9 cellular contexts compared by ENCODE assay signal in the genomic region with DNA sequence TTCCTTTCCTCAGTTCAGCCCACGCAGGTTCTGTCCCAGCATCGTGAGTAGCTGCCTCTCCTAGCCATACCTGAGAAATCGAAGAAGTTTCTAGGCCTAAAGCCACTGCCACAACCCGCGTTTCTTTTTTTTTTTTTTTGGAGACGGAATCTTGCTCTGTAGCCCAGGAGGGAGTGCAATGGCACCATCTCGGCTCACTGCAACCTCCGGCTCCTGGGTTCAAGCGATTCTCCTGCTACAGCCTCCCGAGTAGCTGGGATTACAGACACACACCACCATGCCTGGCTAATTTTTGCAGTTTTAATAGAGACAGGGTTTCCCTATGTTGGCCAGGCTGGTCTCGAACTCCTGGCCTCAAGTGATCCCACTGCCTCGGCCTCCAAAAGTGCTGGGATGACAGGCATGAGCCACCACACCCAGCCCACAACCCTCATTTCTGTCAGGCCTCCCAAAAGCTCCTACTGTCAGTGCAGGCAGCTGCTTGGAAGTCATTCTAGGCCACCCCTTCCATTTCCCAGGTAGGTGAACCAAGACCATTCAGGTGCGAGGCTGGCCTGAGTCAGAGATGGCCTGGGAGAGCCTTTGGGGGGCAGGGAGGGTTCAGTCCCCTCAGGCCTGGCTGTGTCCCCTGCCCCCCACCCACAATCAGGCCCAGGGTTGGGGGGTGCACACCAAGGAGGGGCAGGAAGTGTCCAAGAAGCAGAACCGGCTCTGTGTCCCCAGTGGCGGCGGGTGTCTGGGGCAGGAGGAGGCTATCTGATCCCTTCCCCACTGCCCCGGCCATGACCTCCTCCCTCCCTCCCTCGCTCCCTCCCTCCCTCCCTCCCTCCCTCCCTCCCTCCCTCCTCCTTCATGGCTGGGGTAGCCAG. TPM values are rescaled to one million over a fixed set of nuclear protein-coding genes. Genes with fewer than 3 reads are reported as not detected.
DNase-seq lines count a peak whose midpoint lies in the region; ATAC-seq and TF ChIP-seq lines count a peak whose summit lies in the region.
"Had no signal": no experiment of that assay in that cellular context is flagged by ENCODE, and none has a peak within 500 bp of the region (broad histone marks: within the 10 kb centered on the region; RNA-seq: fewer than 3 reads in every experiment).

No MANE protein-coding gene starts in this region.

- TF ChIP-seq CTCF in colonic mucosa (IDR thresholded peaks at IDR 0.05) (no peak), neural crest cell (conservative IDR thresholded peaks at IDR 0.05) (no peak), gastroesophageal sphincter (IDR thresholded peaks at IDR 0.05) (no peak)

- 81 to 84% methylated on average over 6 to 10 of the region's 18 CpGs for WGBS in gastroesophageal sphincter (ENCODE audit: low coverage in 1 of 2), 2 donors

- H3K36me3 ChIP-seq in CD4-positive, alpha-beta memory T cell (ENCODE audit: insufficient read depth, low read length), result no peaks in the 10 kb centered on the region
- H3K36me3 ChIP-seq in colonic mucosa, result no peaks in the 10 kb centered on the region
- no peaks in the 10 kb centered on the region for H3K36me3 ChIP-seq in gastroesophageal sphincter

- peak overlapping the region; percentile 87 to 98 (median 94) for H3K4me3 Mint-ChIP-seq in CD4-positive, alpha-beta memory T cell
- peak overlapping the region; percentile 83 for H3K4me3 Mint-ChIP-seq in neural crest cell

- H3K4me1 ChIP-seq in CD4-positive, alpha-beta memory T cell (ENCODE audit: insufficient read depth, low read length), result peaks cover 91% of the 10 kb centered on the region
- peaks cover 4% of the 10 kb centered on the region for H3K4me1 ChIP-seq in colonic mucosa
- peaks cover 0 to 43% (median 10%) of the 10 kb centered on the region in 3 donors for H3K4me1 ChIP-seq in gastroesophageal sphincter

- peaks cover 0 to 8% of the 10 kb centered on the region in 2 donors for H3K36me3 Mint-ChIP-seq in CD4-positive, alpha-beta memory T cell
- H3K36me3 Mint-ChIP-seq in neural crest cell (ENCODE audit: low read depth), result no peaks in the 10 kb centered on the region

- DNase-seq in CD4-positive, alpha-beta memory T cell, result no peak
- peak; percentile 54 for DNase-seq in NCI-H69 (lab: John Stamatoyannopoulos, UW)
- DNase-seq in colonic mucosa, result no peak
- no peak for DNase-seq in neural crest cell (ENCODE audit: low read depth, low spot score)
- DNase-seq in posterior vena cava (ENCODE audit: low spot score), result no peak
- no peak for DNase-seq in LoVo (ENCODE audit: low spot score)
- DNase-seq: GOT3 had no signal

- peaks cover 60 to 93% (median 78%) of the 10 kb centered on the region in 4 donors for H3K4me1 Mint-ChIP-seq in CD4-positive, alpha-beta memory T cell
- H3K4me1 Mint-ChIP-seq in neural crest cell, result peaks cover 64% of the 10 kb centered on the region

- peak overlapping the region; percentile 97 to 99 (median 99) for H3K27ac Mint-ChIP-seq in CD4-positive, alpha-beta memory T cell
- no peak overlapping the region for H3K27ac Mint-ChIP-seq in neural crest cell (ENCODE audit: unreplicated experiment)

- CTCF ChIA-PET in CD4-positive, alpha-beta memory T cell (lab: Charles Lee; ENCODE audit: partially characterized antibody), result interaction anchor here (0.6 to 13.8 kb wide), 6 partner anchors 12 to 115 kb away, joined by 3 to 430 read pairs (median 4); no protein-coding TSS in a partner anchor

- H3K9ac ChIP-seq in colonic mucosa (ENCODE audit: low read depth in 2 of 2, low read length in 2 of 2), result peak overlapping the region; percentile 60 to 71

- H3K27me3 Mint-ChIP-seq in CD4-positive, alpha-beta memory T cell, result no peaks in the 10 kb centered on the region
- H3K27me3 Mint-ChIP-seq in neural crest cell (ENCODE audit: low read depth), result peaks cover 30% of the 10 kb centered on the region

- TF ChIP-seq POLR2A in gastroesophageal sphincter (IDR thresholded peaks at IDR 0.05), result no peak

- H3K27ac ChIP-seq in CD4-positive, alpha-beta memory T cell (ENCODE audit: low read depth, low read length), result peak overlapping the region; percentile 91
- H3K27ac ChIP-seq in colonic mucosa (peak overlapping the region; percentile 61), gastroesophageal sphincter (peak overlapping the region in 2 of 4 donors; percentile 23 to 48)

- intact Hi-C loops in CD4-positive, alpha-beta memory T cell (cut with micrococcal nuclease), result loop anchor here (1.0 to 10.0 kb wide), 3 partner anchors 114 to 437 kb away; a partner anchor contains a TSS
- intact Hi-C loops in colonic mucosa (cut with DNase I) (no loop called here), posterior vena cava (cut with DNase I) (no loop called here)

- peak overlapping the region; percentile 61 to 75 for H3K4me3 ChIP-seq in CD4-positive, alpha-beta memory T cell (ENCODE audit: low read length in 2 of 2)
- no peak overlapping the region for H3K4me3 ChIP-seq in colonic mucosa
- peak overlapping the region in 1 of 2 donors; percentile 56 for H3K4me3 ChIP-seq in gastroesophageal sphincter

- TF ChIP-seq EP300 in gastroesophageal sphincter (IDR thresholded peaks at IDR 0.05), result no peak

- POLR2A ChIA-PET in CD4-positive, alpha-beta memory T cell (lab: Charles Lee; ENCODE audit: partially characterized antibody), result interaction anchor here (0.9 to 15.1 kb wide), 16 partner anchors 10 to 297 kb away, joined by 3 to 449 read pairs (median 8); a partner anchor contains a TSS

- ATAC-seq in GM18909 (IDR thresholded peaks at IDR 0.05; ENCODE audit: poor library complexity, unreplicated experiment) (no peak), gastroesophageal sphincter (no peak)

- H3K9me3 Mint-ChIP-seq in CD4-positive, alpha-beta memory T cell, result peaks cover 0 to 3% (median 0%) of the 10 kb centered on the region in 8 donors
- no peaks in the 10 kb centered on the region for H3K9me3 Mint-ChIP-seq in neural crest cell

- no peaks in the 10 kb centered on the region for H3K9me3 ChIP-seq in CD4-positive, alpha-beta memory T cell (ENCODE audit: control insufficient read depth in 1 of 2, low read length in 2 of 2)
- no peaks in the 10 kb centered on the region for H3K9me3 ChIP-seq in colonic mucosa
- H3K9me3 ChIP-seq in gastroesophageal sphincter, result no peaks in the 10 kb centered on the region

- no peaks in the 10 kb centered on the region for H3K27me3 ChIP-seq in CD4-positive, alpha-beta memory T cell (ENCODE audit: insufficient read depth, low read length)
- no peaks in the 10 kb centered on the region for H3K27me3 ChIP-seq in colonic mucosa
- peaks cover 19% of the 10 kb centered on the region for H3K27me3 ChIP-seq in gastroesophageal sphincter

RNA-seq across cellular contexts. Expression of a gene that starts 47.2 kb away (rescaled TPM):
- total RNA-seq in CD4-positive, alpha-beta memory T cell, result 10 to 100 TPM; 71.0 to 74.2 TPM
- polyA plus RNA-seq in CD4-positive, alpha-beta memory T cell, result 10 to 100 TPM in 1 of 2 donors, 1 to 10 TPM in 1; 7.0 to 23.9 TPM
- total RNA-seq in colonic mucosa (10 to 100 TPM; 54.2 to 58.0 TPM), neural crest cell (52.3 and 53.6 TPM in 2 replicates), posterior vena cava (10 to 100 TPM in 1 of 2 donors, 1 to 10 TPM in 1; 9.3 to 12.0 TPM), gastroesophageal sphincter (10 to 100 TPM in 2 of 4 donors, 1 to 10 TPM in 2; 9.0 to 14.7 (median 10.8) TPM)
